26 cellular contexts compared by ENCODE assay signal in genomic region chr1:3940911-3941310, GRCh38.
"Had no signal": no experiment of that assay in that cellular context is flagged by ENCODE, and none has a peak within 500 bp of the region (broad histone marks: within the 10 kb centered on the region; RNA-seq: fewer than 3 reads in every experiment).

No MANE protein-coding gene starts in this region.

- H3K36me3 Mint-ChIP-seq: immature natural killer cell; natural killer cell treated with Interleukin-12 subunit alpha and Interleukin-12 subunit beta and Interleukin-15 and Interleukin-18, amount 100 ng/mL, for 72 hours; neural progenitor cell; stimulated activated effector memory CD8-positive, alpha-beta T cell treated with anti-CD3 and anti-CD28 coated beads, Interleukin-12 subunit alpha, Interleukin-12 subunit beta, amount 100 ng/mL, for 72 hours; type B pancreatic cell had no signal

- H3K9me3 Mint-ChIP-seq: natural killer cell treated with Interleukin-12 subunit alpha and Interleukin-12 subunit beta and Interleukin-15 and Interleukin-18, amount 100 ng/mL, for 72 hours; stimulated activated effector memory CD8-positive, alpha-beta T cell treated with anti-CD3 and anti-CD28 coated beads, Interleukin-12 subunit alpha, Interleukin-12 subunit beta, amount 100 ng/mL, for 72 hours; type B pancreatic cell had no signal

- H3K27me3 ChIP-seq: colonic mucosa, neural progenitor cell, right atrium auricular region, testis had no signal

- H3K4me3 ChIP-seq: colonic mucosa, esophagus squamous epithelium, heart right ventricle, lung, neural progenitor cell, right atrium auricular region, stomach, testis, tibial artery had no signal

- H3K9me3 ChIP-seq: colonic mucosa, testis had no signal

- ATAC-seq: heart right ventricle; left lobe of liver; natural killer cell treated with Interleukin-12 subunit alpha and Interleukin-12 subunit beta and Interleukin-15 and Interleukin-18, amount 100 ng/mL, for 72 hours; sciatic nerve; stimulated activated effector memory CD8-positive, alpha-beta T cell treated with anti-CD3 and anti-CD28 coated beads, Interleukin-12 subunit alpha, Interleukin-12 subunit beta, amount 100 ng/mL, for 72 hours had no signal

- DNase-seq: colonic mucosa; dermis blood vessel endothelial cell; effector memory CD4-positive, alpha-beta T cell; erythroblast; esophagus squamous epithelium; foreskin melanocyte; glutamatergic neuron; heart right ventricle; immature natural killer cell; stimulated activated CD4-positive, alpha-beta T cell treated with anti-CD3 and anti-CD28 coated beads, Interleukin-2, amount 100 ng/mL, for 24 hours; stimulated activated CD4-positive, alpha-beta T cell treated with anti-CD3 and anti-CD28 coated beads, Interleukin-4, amount 100 ng/mL, for 24 hours; stimulated activated naive CD4-positive, alpha-beta T cell treated with Interleukin-2 at 50 U/mL for 16 hours; stomach; testis; tibial artery had no signal

- H3K4me3 Mint-ChIP-seq: immature natural killer cell; memory B cell; natural killer cell treated with Interleukin-12 subunit alpha and Interleukin-12 subunit beta and Interleukin-15 and Interleukin-18, amount 100 ng/mL, for 72 hours; neural progenitor cell; stimulated activated effector memory CD8-positive, alpha-beta T cell treated with anti-CD3 and anti-CD28 coated beads, Interleukin-12 subunit alpha, Interleukin-12 subunit beta, amount 100 ng/mL, for 72 hours; type B pancreatic cell had no signal

- H3K4me1 Mint-ChIP-seq: immature natural killer cell; memory B cell; stimulated activated effector memory CD8-positive, alpha-beta T cell treated with anti-CD3 and anti-CD28 coated beads, Interleukin-12 subunit alpha, Interleukin-12 subunit beta, amount 100 ng/mL, for 72 hours had no signal

- H2AFZ ChIP-seq: neural progenitor cell, parathyroid adenoma had no signal

- H3K4me2 ChIP-seq: neural progenitor cell had no signal

- H3K27ac Mint-ChIP-seq: immature natural killer cell; memory B cell; natural killer cell treated with Interleukin-12 subunit alpha and Interleukin-12 subunit beta and Interleukin-15 and Interleukin-18, amount 100 ng/mL, for 72 hours; neural progenitor cell; progenitor cell of endocrine pancreas; stimulated activated effector memory CD8-positive, alpha-beta T cell treated with anti-CD3 and anti-CD28 coated beads, Interleukin-12 subunit alpha, Interleukin-12 subunit beta, amount 100 ng/mL, for 72 hours; type B pancreatic cell had no signal

- H3K27ac ChIP-seq: colonic mucosa, esophagus squamous epithelium, heart right ventricle, neural progenitor cell, parathyroid adenoma, right atrium auricular region, stomach, testis, tibial artery had no signal

- H3K36me3 ChIP-seq: colonic mucosa, esophagus squamous epithelium, heart right ventricle, neural progenitor cell, right atrium auricular region, stomach, tibial artery had no signal

- H3K9ac ChIP-seq: neural progenitor cell, parathyroid adenoma had no signal

- H3K79me2 ChIP-seq: parathyroid adenoma had no signal

- H3K4me1 ChIP-seq: colonic mucosa, heart right ventricle, neural progenitor cell, parathyroid adenoma, right atrium auricular region, stomach, tibial artery had no signal
